In genomic region chr4:171948038-171948437, GRCh38 we compare ENCODE assay signal across 3 cellular contexts.
"Had no signal": no experiment of that assay in that cellular context is flagged by ENCODE, and none has a peak within 500 bp of the region (broad histone marks: within the 10 kb centered on the region; RNA-seq: fewer than 3 reads in every experiment).

No MANE protein-coding gene starts in this region.

- H3K4me3 ChIP-seq: GM12878 had no signal

- DNase-seq: GDM1, GF-D8 had no signal
